In genomic region chrX:24553016-24553415, GRCh38 we compare ENCODE assay signal across 22 cellular contexts.
"Had no signal": no experiment of that assay in that cellular context is flagged by ENCODE, and none has a peak within 500 bp of the region (broad histone marks: within the 10 kb centered on the region; RNA-seq: fewer than 3 reads in every experiment).

No MANE protein-coding gene starts in this region.

- H3K27ac Mint-ChIP-seq: activated naive CD4-positive, alpha-beta T cell treated with anti-CD3 and anti-CD28 coated beads, Interleukin-2, amount 10 ng/mL, durations not matched to agents 7 days and 5 days; activated naive CD8-positive, alpha-beta T cell treated with anti-CD3 and anti-CD28 coated beads, Interleukin-2, amount 10 ng/mL, durations not matched to agents 7 days and 5 days; activated T-helper 1 cell treated with anti-CD3 and anti-CD28 coated beads, Interleukin-12 subunit alpha, Interleukin-12 subunit beta, Interleukin-2, Interleukin-4 antibody, amounts not matched to agents 30 ng/mL and 10 ng/mL and 1 ng/mL, durations not matched to agents 14 hours and 24 hours and 36 hours; progenitor cell of endocrine pancreas had no signal

- H3K27me3 ChIP-seq: heart right ventricle, right lobe of liver, uterus had no signal

- H3K4me1 Mint-ChIP-seq: activated naive CD4-positive, alpha-beta T cell treated with anti-CD3 and anti-CD28 coated beads, Interleukin-2, amount 10 ng/mL, durations not matched to agents 7 days and 5 days; activated naive CD8-positive, alpha-beta T cell treated with anti-CD3 and anti-CD28 coated beads, Interleukin-2, amount 10 ng/mL, durations not matched to agents 7 days and 5 days; central memory CD8-positive, alpha-beta T cell had no signal

- H3K4me3 Mint-ChIP-seq: activated naive CD4-positive, alpha-beta T cell treated with anti-CD3 and anti-CD28 coated beads, Interleukin-2, amount 10 ng/mL, durations not matched to agents 7 days and 5 days; activated naive CD8-positive, alpha-beta T cell treated with anti-CD3 and anti-CD28 coated beads, Interleukin-2, amount 10 ng/mL, durations not matched to agents 7 days and 5 days; activated T-helper 1 cell treated with anti-CD3 and anti-CD28 coated beads, Interleukin-12 subunit alpha, Interleukin-12 subunit beta, Interleukin-2, Interleukin-4 antibody, amounts not matched to agents 30 ng/mL and 10 ng/mL and 1 ng/mL, durations not matched to agents 14 hours and 24 hours and 36 hours; central memory CD8-positive, alpha-beta T cell; nephron had no signal

- H3K4me3 ChIP-seq: heart right ventricle, right lobe of liver, uterus had no signal

- H3K9me3 ChIP-seq: heart right ventricle, right lobe of liver, uterus had no signal

- H3K27ac ChIP-seq: heart right ventricle, right lobe of liver, uterus, VCaP had no signal

- H3K36me3 ChIP-seq: heart right ventricle, right lobe of liver, uterus had no signal

- H3K9me3 Mint-ChIP-seq: activated naive CD4-positive, alpha-beta T cell treated with anti-CD3 and anti-CD28 coated beads, Interleukin-2, amount 10 ng/mL, durations not matched to agents 7 days and 5 days; activated naive CD8-positive, alpha-beta T cell treated with anti-CD3 and anti-CD28 coated beads, Interleukin-2, amount 10 ng/mL, durations not matched to agents 7 days and 5 days; activated T-helper 1 cell treated with anti-CD3 and anti-CD28 coated beads, Interleukin-12 subunit alpha, Interleukin-12 subunit beta, Interleukin-2, Interleukin-4 antibody, amounts not matched to agents 30 ng/mL and 10 ng/mL and 1 ng/mL, durations not matched to agents 14 hours and 24 hours and 36 hours; central memory CD8-positive, alpha-beta T cell had no signal

- H3K27me3 Mint-ChIP-seq: central memory CD8-positive, alpha-beta T cell had no signal

- H3K36me3 Mint-ChIP-seq: activated naive CD4-positive, alpha-beta T cell treated with anti-CD3 and anti-CD28 coated beads, Interleukin-2, amount 10 ng/mL, durations not matched to agents 7 days and 5 days; activated naive CD8-positive, alpha-beta T cell treated with anti-CD3 and anti-CD28 coated beads, Interleukin-2, amount 10 ng/mL, durations not matched to agents 7 days and 5 days had no signal

- DNase-seq: activated CD4-positive, alpha-beta T cell treated with anti-CD3 and anti-CD28 coated beads for 4 hours; activated CD4-positive, alpha-beta T cell treated with anti-CD3 and anti-CD28 coated beads, Interleukin-2, amount 50 U/mL, for 48 hours; activated CD8-positive, alpha-beta memory T cell treated with anti-CD3 and anti-CD28 coated beads for 24 hours; activated effector memory CD4-positive, alpha-beta T cell treated with anti-CD3 and anti-CD28 coated beads, Interleukin-2, amount 50 U/mL, for 16 hours; activated naive CD4-positive, alpha-beta T cell treated with anti-CD3 and anti-CD28 coated beads, Interleukin-2, amount 10 ng/mL, durations not matched to agents 7 days and 5 days; activated naive CD8-positive, alpha-beta T cell treated with anti-CD3 and anti-CD28 coated beads, Interleukin-2, amount 10 ng/mL, durations not matched to agents 7 days and 5 days; amniotic stem cell; effector CD8-positive, alpha-beta T cell; heart right ventricle; islet precursor cell; left ventricle myocardium superior; mammary epithelial cell; right lobe of liver; stimulated activated CD4-positive, alpha-beta T cell treated with anti-CD3 and anti-CD28 coated beads, Interleukin-2, amount 100 ng/mL, for 48 hours; stimulated activated naive CD4-positive, alpha-beta T cell treated with Interleukin-2 at 50 U/mL for 16 hours; trophoblast cell; uterus had no signal

- H3K4me1 ChIP-seq: right lobe of liver, uterus had no signal

- ATAC-seq: heart right ventricle, left ventricle myocardium superior, right lobe of liver had no signal
